1 cellular context compared by ENCODE assay signal in the genomic region with DNA sequence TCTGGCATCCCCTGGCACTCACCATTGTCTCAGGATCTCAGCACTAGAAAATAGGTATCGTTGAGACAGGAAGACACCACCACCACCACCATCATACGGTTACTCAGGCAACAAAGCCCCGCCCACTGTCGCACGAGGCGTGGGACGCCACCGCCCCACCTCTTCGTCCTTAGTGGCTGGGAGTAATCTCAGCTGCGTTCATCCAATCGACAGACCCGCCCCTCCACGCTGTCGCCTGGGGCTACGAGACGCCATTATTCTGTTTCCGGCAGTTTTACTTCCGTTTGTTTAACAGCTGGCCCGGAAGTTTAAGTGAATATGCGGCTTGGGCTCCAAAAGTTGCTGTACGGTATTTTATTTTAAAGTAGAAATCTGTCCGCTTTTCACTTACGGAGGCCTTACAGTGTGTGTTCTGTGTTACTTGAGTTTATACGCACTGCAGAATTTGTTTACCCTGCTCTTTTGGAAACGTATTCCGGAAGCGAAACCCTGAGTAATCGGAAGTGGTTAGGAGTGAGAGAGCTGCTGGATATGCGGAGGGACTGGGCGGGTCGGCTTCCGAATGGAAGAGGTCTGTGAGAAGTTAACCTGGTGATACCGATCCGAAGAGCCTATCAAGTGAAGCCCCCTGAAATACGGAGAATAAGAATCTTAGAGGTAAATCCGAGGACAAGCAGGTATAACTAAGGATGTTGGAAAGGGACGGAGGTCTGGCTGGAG.
TF ChIP-seq lines count a peak whose summit lies in the region.

A gene with protein sequence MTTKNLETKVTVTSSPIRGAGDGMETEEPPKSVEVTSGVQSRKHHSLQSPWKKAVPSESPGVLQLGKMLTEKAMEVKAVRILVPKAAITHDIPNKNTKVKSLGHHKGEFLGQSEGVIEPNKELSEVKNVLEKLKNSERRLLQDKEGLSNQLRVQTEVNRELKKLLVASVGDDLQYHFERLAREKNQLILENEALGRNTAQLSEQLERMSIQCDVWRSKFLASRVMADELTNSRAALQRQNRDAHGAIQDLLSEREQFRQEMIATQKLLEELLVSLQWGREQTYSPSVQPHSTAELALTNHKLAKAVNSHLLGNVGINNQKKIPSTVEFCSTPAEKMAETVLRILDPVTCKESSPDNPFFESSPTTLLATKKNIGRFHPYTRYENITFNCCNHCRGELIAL (plus strand): TSS at position 510 of the 720 bp plus-strand sequence. CDS start 1,328 bp downstream, outside the sequence.
A gene with protein sequence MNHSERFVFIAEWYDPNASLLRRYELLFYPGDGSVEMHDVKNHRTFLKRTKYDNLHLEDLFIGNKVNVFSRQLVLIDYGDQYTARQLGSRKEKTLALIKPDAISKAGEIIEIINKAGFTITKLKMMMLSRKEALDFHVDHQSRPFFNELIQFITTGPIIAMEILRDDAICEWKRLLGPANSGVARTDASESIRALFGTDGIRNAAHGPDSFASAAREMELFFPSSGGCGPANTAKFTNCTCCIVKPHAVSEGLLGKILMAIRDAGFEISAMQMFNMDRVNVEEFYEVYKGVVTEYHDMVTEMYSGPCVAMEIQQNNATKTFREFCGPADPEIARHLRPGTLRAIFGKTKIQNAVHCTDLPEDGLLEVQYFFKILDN (minus strand): TSS at position 112 of the 720 bp plus-strand sequence. CDS start 87 bp downstream, at position 25.

TF ChIP-seq in HepG2, 621 proteins besides CTCF, POLR2A, EP300 and RAD21 (continued from another document):
- no peak for TF ChIP-seq FOXC1 (CRISPR knock-in tag; IDR thresholded peaks at IDR 0.05; ENCODE audit: borderline replicate concordance)
- no peak for TF ChIP-seq ZNF160 (CRISPR knock-in tag; IDR thresholded peaks at IDR 0.05)
- TF ChIP-seq FOSL1 (CRISPR knock-in tag; IDR thresholded peaks at IDR 0.05; ENCODE audit: borderline replicate concordance): no peak
- peak; percentile 33; the same call in 1 of the 2 replicates for TF ChIP-seq ZHX1 (CRISPR knock-in tag; IDR thresholded peaks at IDR 0.05; ENCODE audit: low read depth)
- TF ChIP-seq STAG1 (CRISPR knock-in tag; IDR thresholded peaks at IDR 0.05): 0 out of 2 replicates have a peak, but pooled peaks have one; percentile 7
- peak; percentile 76 for TF ChIP-seq CREB1 (IDR thresholded peaks at IDR 0.05)
- TF ChIP-seq CREB1 (CRISPR knock-in tag; IDR thresholded peaks at IDR 0.05): peak; percentile 85
- peak; percentile 36; the same call in 1 of the 2 replicates for TF ChIP-seq POGK (CRISPR knock-in tag; conservative IDR thresholded peaks at IDR 0.05)
- TF ChIP-seq ZNF230 (CRISPR knock-in tag; IDR thresholded peaks at IDR 0.05): peak; percentile 45; the same call in 1 of the 2 replicates
- TF ChIP-seq JUNB (CRISPR knock-in tag; IDR thresholded peaks at IDR 0.05; ENCODE audit: borderline replicate concordance): no peak
- TF ChIP-seq HHEX (CRISPR knock-in tag; IDR thresholded peaks at IDR 0.05): no peak
- no peak for TF ChIP-seq E2F5 (CRISPR knock-in tag; conservative IDR thresholded peaks at IDR 0.05)
- 0 out of 2 replicates have a peak, but pooled peaks have one; percentile 10 for TF ChIP-seq MAFF (IDR thresholded peaks at IDR 0.05; ENCODE audit: low read depth, low read length)
- no peak for TF ChIP-seq GTF3A (CRISPR knock-in tag; conservative IDR thresholded peaks at IDR 0.05)
